8 cellular contexts compared by ENCODE assay signal in genomic region chr14:80942158-80942738, GRCh38. TPM values are rescaled to one million over a fixed set of nuclear protein-coding genes. Genes with fewer than 3 reads are reported as not detected.
A peak's percentile ranks its signal among the peaks of the same experiment; 100 is the strongest.
DNase-seq lines count a peak whose midpoint lies in the region; ATAC-seq and TF ChIP-seq lines count a peak whose summit lies in the region.

No MANE protein-coding gene starts in this region.

- H3K27me3 ChIP-seq in A673 (replicated peaks; ENCODE audit: insufficient read depth, low read depth, low read length, poor library complexity) (no peaks in the 10 kb centered on the region), tibial nerve (no peaks in the 10 kb centered on the region)

- no peak for TF ChIP-seq EP300 in tibial nerve (IDR thresholded peaks at IDR 0.05)

- H3K4me1 ChIP-seq in A673 (ENCODE audit: insufficient read depth, low read length, poor library complexity, severe bottlenecking) = peaks cover 4% of the 10 kb centered on the region
- peaks cover 0 to 20% (median 5%) of the 10 kb centered on the region in 4 donors for H3K4me1 ChIP-seq in tibial nerve

- H3K36me3 ChIP-seq in A673 (ENCODE audit: insufficient read depth, low read length, poor library complexity, severe bottlenecking) (no peaks in the 10 kb centered on the region), tibial nerve (no peaks in the 10 kb centered on the region)

- DNase-seq in A673 (ENCODE audit: low spot score) = no peak
- no peak for DNase-seq in activated T-helper 2 cell treated with anti-CD3 and anti-CD28 coated beads, Interferon-gamma antibody, Interleukin-2, Interleukin-4, amounts not matched to agents 10 μg/mL and 5 μg/mL and 100 μg/mL, durations not matched to agents 14 hours and 24 hours and 36 hours (ENCODE audit: low spot score)
- DNase-seq in tibial nerve (ENCODE audit: low spot score in 2 of 2) = no peak
- no peak for DNase-seq in left colon
- DNase-seq in stimulated activated CD4-positive, alpha-beta T cell treated with anti-CD3 and anti-CD28 coated beads, Interleukin-2, amount 100 ng/mL, for 24 hours = no peak

- peaks cover 35% of the 10 kb centered on the region for H3K4me1 Mint-ChIP-seq in activated T-helper 2 cell treated with anti-CD3 and anti-CD28 coated beads, Interferon-gamma antibody, Interleukin-2, Interleukin-4, amounts not matched to agents 10 μg/mL and 5 μg/mL and 100 μg/mL, durations not matched to agents 14 hours and 24 hours and 36 hours (ENCODE audit: low read depth)

- intact Hi-C loops in A673 (cut with micrococcal nuclease; ENCODE audit: unreplicated experiment) = no loop called here
- intact Hi-C loops in activated T-helper 2 cell treated with anti-CD3 and anti-CD28 coated beads, Interferon-gamma antibody, Interleukin-2, Interleukin-4, amounts not matched to agents 10 μg/mL and 5 μg/mL and 100 μg/mL, durations not matched to agents 14 hours and 24 hours and 36 hours (cut with micrococcal nuclease) = loop anchor here (5.0 kb wide), 1 partner anchor 590 kb away; the partner anchor contains the start of gene SEL1L
- intact Hi-C loops in left colon (cut with DNase I, micrococcal nuclease) = no loop called here

- peaks cover 2% of the 10 kb centered on the region for H3K27me3 Mint-ChIP-seq in activated T-helper 2 cell treated with anti-CD3 and anti-CD28 coated beads, Interferon-gamma antibody, Interleukin-2, Interleukin-4, amounts not matched to agents 10 μg/mL and 5 μg/mL and 100 μg/mL, durations not matched to agents 14 hours and 24 hours and 36 hours (ENCODE audit: low read depth)

- H3K36me3 Mint-ChIP-seq in activated T-helper 2 cell treated with anti-CD3 and anti-CD28 coated beads, Interferon-gamma antibody, Interleukin-2, Interleukin-4, amounts not matched to agents 10 μg/mL and 5 μg/mL and 100 μg/mL, durations not matched to agents 14 hours and 24 hours and 36 hours (ENCODE audit: low read depth) = peaks cover 2% of the 10 kb centered on the region

- ATAC-seq in GM18870 (IDR thresholded peaks at IDR 0.05; ENCODE audit: unreplicated experiment) (peak; percentile 20), HG03432 (IDR thresholded peaks at IDR 0.05; ENCODE audit: unreplicated experiment) (peak; percentile 20), left colon (no peak)

- H3K9me3 Mint-ChIP-seq in activated T-helper 2 cell treated with anti-CD3 and anti-CD28 coated beads, Interferon-gamma antibody, Interleukin-2, Interleukin-4, amounts not matched to agents 10 μg/mL and 5 μg/mL and 100 μg/mL, durations not matched to agents 14 hours and 24 hours and 36 hours = peaks cover 7% of the 10 kb centered on the region

- H3K27ac Mint-ChIP-seq in activated T-helper 2 cell treated with anti-CD3 and anti-CD28 coated beads, Interferon-gamma antibody, Interleukin-2, Interleukin-4, amounts not matched to agents 10 μg/mL and 5 μg/mL and 100 μg/mL, durations not matched to agents 14 hours and 24 hours and 36 hours = peak overlapping the region; percentile 70

- POLR2A ChIA-PET in A673 (lab: Charles Lee; ENCODE audit: low non-redundant PET) = no interaction called here

- H3K27ac ChIP-seq in A673 (ENCODE audit: low read depth, low read length, poor library complexity, severe bottlenecking) (peak overlapping the region; percentile 18), tibial nerve (peak overlapping the region; percentile 6 to 81 (median 67))

- no peak for TF ChIP-seq CTCF in A673 (conservative IDR thresholded peaks at IDR 0.05; ENCODE audit: low read depth, low read length)
- no peak for TF ChIP-seq CTCF in tibial nerve (IDR thresholded peaks at IDR 0.05)

- no peak for TF ChIP-seq POLR2A in tibial nerve (IDR thresholded peaks at IDR 0.05)

- H3K9me3 ChIP-seq in A673 (ENCODE audit: low read depth, low read length, poor library complexity, severe bottlenecking) (no peaks in the 10 kb centered on the region), iPS-18c (ENCODE audit: control insufficient read depth, insufficient read depth, low read length) (peaks cover 2% of the 10 kb centered on the region), tibial nerve (no peaks in the 10 kb centered on the region)

- peak overlapping the region; percentile 87 for H3K4me3 Mint-ChIP-seq in activated T-helper 2 cell treated with anti-CD3 and anti-CD28 coated beads, Interferon-gamma antibody, Interleukin-2, Interleukin-4, amounts not matched to agents 10 μg/mL and 5 μg/mL and 100 μg/mL, durations not matched to agents 14 hours and 24 hours and 36 hours (ENCODE audit: low read depth)

- CTCF ChIA-PET in A673 (lab: Charles Lee) = no interaction called here

- BruUV-seq in A673 (replicated peaks; lab: Mats Ljungman, UMichigan) = no TSS peak

- WGBS in tibial nerve, 2 donors = 39 to 45% methylated on average over 5 of the region's 5 CpGs

- H3K4me3 ChIP-seq in A673 (ENCODE audit: low read depth, low read length, poor library complexity, severe bottlenecking) (peak overlapping the region; percentile 83), iPS-18c (ENCODE audit: insufficient read depth, low read depth, low read length) (peak overlapping the region; percentile 52; the same call in 1 of the 2 replicates), tibial nerve (peak overlapping the region; percentile 30 to 82 (median 62))

RNA-seq across cellular contexts. Expression of gene CEP128, which starts 0.7 kb away (rescaled TPM):
- 27.3 and 35.7 TPM in 2 replicates for total RNA-seq in A673 (2021)
- total RNA-seq in activated T-helper 2 cell treated with anti-CD3 and anti-CD28 coated beads, Interferon-gamma antibody, Interleukin-2, Interleukin-4, amounts not matched to agents 10 μg/mL and 5 μg/mL and 100 μg/mL, durations not matched to agents 14 hours and 24 hours and 36 hours = 18.0 and 20.7 TPM in 2 replicates
- total RNA-seq in tibial nerve = 10 to 100 TPM in 3 of 4 donors, 1 to 10 TPM in 1; 7.3 to 13.9 (median 12.5) TPM
- 1 to 10 TPM; 2.7 to 5.6 TPM for total RNA-seq in left colon

RNA-seq across cellular contexts. Expression of gene TSHR, which starts 13.2 kb away (rescaled TPM):
- total RNA-seq in A673 (2021) = not detected in 2 replicates
- not detected in 2 replicates for total RNA-seq in activated T-helper 2 cell treated with anti-CD3 and anti-CD28 coated beads, Interferon-gamma antibody, Interleukin-2, Interleukin-4, amounts not matched to agents 10 μg/mL and 5 μg/mL and 100 μg/mL, durations not matched to agents 14 hours and 24 hours and 36 hours
- total RNA-seq in tibial nerve = under 1 TPM in 1 of 4 donors, not detected in 3; 0.84 TPM
- under 1 TPM in 1 of 2 donors, not detected in 1; 0.22 TPM for total RNA-seq in left colon
